Comparison of ENCODE assay signal across 8 cellular contexts in genomic region chr9:79572032-79572890, GRCh38. TPM values are rescaled to one million over a fixed set of nuclear protein-coding genes. Genes with fewer than 3 reads are reported as not detected.
DNase-seq lines count a peak whose midpoint lies in the region; ATAC-seq and TF ChIP-seq lines count a peak whose summit lies in the region.

No MANE protein-coding gene starts in this region.

- H3K9me3 Mint-ChIP-seq in activated CD4-positive, alpha-beta T cell treated with anti-CD3 and anti-CD28 coated beads, Interleukin-2, amount 10 ng/mL, durations not matched to agents 24 days and 14 days, result no peaks in the 10 kb centered on the region
- H3K9me3 Mint-ChIP-seq in mesothelial cell of epicardium, result no peaks in the 10 kb centered on the region

- H3K27ac Mint-ChIP-seq in activated CD4-positive, alpha-beta T cell treated with anti-CD3 and anti-CD28 coated beads, Interleukin-2, amount 10 ng/mL, durations not matched to agents 24 days and 14 days, result peak overlapping the region; percentile 66
- H3K27ac Mint-ChIP-seq in mesothelial cell of epicardium, result no peak overlapping the region

- ATAC-seq in GM18870 (IDR thresholded peaks at IDR 0.05; ENCODE audit: unreplicated experiment), result no peak

- peak; percentile 74 for DNase-seq in DMS 273 (lab: John Stamatoyannopoulos, UW; ENCODE audit: unreplicated experiment)
- no peak for DNase-seq in DMS 273 treated with DMSO at 0.1 percent for 48 hours (lab: John Stamatoyannopoulos, UW)
- DNase-seq in Kasumi-1 (lab: John Stamatoyannopoulos, UW), result peak; percentile 50 to 77
- DNase-seq in activated CD4-positive, alpha-beta T cell treated with anti-CD3 and anti-CD28 coated beads, Interleukin-2, amount 10 ng/mL, durations not matched to agents 24 days and 14 days, result peak; percentile 86
- DNase-seq in epithelial cell of esophagus (ENCODE audit: low read depth), result peak; percentile 50
- peak; percentile 43 to 74 for DNase-seq in mesothelial cell of epicardium (ENCODE audit: low spot score in 2 of 2, unreplicated experiment in 2 of 2)

- peak overlapping the region; percentile 70 for H3K4me3 ChIP-seq in epithelial cell of esophagus (ENCODE audit: low read length)

- no peak for TF ChIP-seq CTCF in epithelial cell of esophagus (IDR thresholded peaks at IDR 0.05; ENCODE audit: insufficient read depth, low read depth, low read length, missing control alignments)
- TF ChIP-seq CTCF in mesothelial cell of epicardium (IDR thresholded peaks at IDR 0.05; ENCODE audit: unreplicated experiment), result no peak

- no peak overlapping the region for H3K4me3 Mint-ChIP-seq in activated CD4-positive, alpha-beta T cell treated with anti-CD3 and anti-CD28 coated beads, Interleukin-2, amount 10 ng/mL, durations not matched to agents 24 days and 14 days
- H3K4me3 Mint-ChIP-seq in mesothelial cell of epicardium, result peak overlapping the region; percentile 66

- H3K36me3 Mint-ChIP-seq in activated CD4-positive, alpha-beta T cell treated with anti-CD3 and anti-CD28 coated beads, Interleukin-2, amount 10 ng/mL, durations not matched to agents 24 days and 14 days (ENCODE audit: low read depth), result peaks cover 18% of the 10 kb centered on the region
- H3K36me3 Mint-ChIP-seq in mesothelial cell of epicardium, result peaks cover 8% of the 10 kb centered on the region

- peak overlapping the region; percentile 85 for H3K27ac ChIP-seq in temporal lobe (ENCODE audit: low read depth, low read length)

- intact Hi-C loops in activated CD4-positive, alpha-beta T cell treated with anti-CD3 and anti-CD28 coated beads, Interleukin-2, amount 10 ng/mL, durations not matched to agents 24 days and 14 days (cut with micrococcal nuclease), result no loop called here

- H3K27me3 Mint-ChIP-seq in activated CD4-positive, alpha-beta T cell treated with anti-CD3 and anti-CD28 coated beads, Interleukin-2, amount 10 ng/mL, durations not matched to agents 24 days and 14 days, result peaks cover 16% of the 10 kb centered on the region
- H3K27me3 Mint-ChIP-seq in mesothelial cell of epicardium (ENCODE audit: low read depth), result peaks cover 10% of the 10 kb centered on the region

- peaks cover 30% of the 10 kb centered on the region for H3K4me1 Mint-ChIP-seq in activated CD4-positive, alpha-beta T cell treated with anti-CD3 and anti-CD28 coated beads, Interleukin-2, amount 10 ng/mL, durations not matched to agents 24 days and 14 days
- H3K4me1 Mint-ChIP-seq in mesothelial cell of epicardium, result peaks cover 27% of the 10 kb centered on the region

RNA-seq across cellular contexts. Expression of gene TLE4, which starts 0.5 kb away (rescaled TPM):
- 12.1 and 13.9 TPM in 2 replicates for total RNA-seq in activated CD4-positive, alpha-beta T cell treated with anti-CD3 and anti-CD28 coated beads, Interleukin-2, amount 10 ng/mL, durations not matched to agents 24 days and 14 days
- total RNA-seq in mesothelial cell of epicardium, result 55.8 to 63.6 TPM (median 56.6 TPM) in 3 replicates
- total RNA-seq in temporal lobe, result 59.5 TPM
